In genomic region chr22:19478086-19478392, GRCh38 we compare ENCODE assay signal across 8 cellular contexts. TPM values are rescaled to one million over a fixed set of nuclear protein-coding genes. Genes with fewer than 3 reads are reported as not detected.
DNase-seq lines count a peak whose midpoint lies in the region; ATAC-seq and TF ChIP-seq lines count a peak whose summit lies in the region.

No MANE protein-coding gene starts in this region.

- 3% methylated on average over 5 of the region's 5 CpGs for WGBS in right lobe of liver (ENCODE audit: insufficient coverage, low coverage, low lambda C conversion rate, missing lambda C conversion rate)
- WGBS in tibial nerve, 2 donors, result 6 to 10% methylated on average over 5 of the region's 5 CpGs

- H3K4me3 Mint-ChIP-seq in activated T-cell treated with anti-CD3 and anti-CD28 coated beads, Interleukin-2, amount 50 U/mL, for 24 hours, result peak overlapping the region; percentile 100

- H3K9me3 Mint-ChIP-seq in activated T-cell treated with anti-CD3 and anti-CD28 coated beads, Interleukin-2, amount 50 U/mL, for 24 hours, result no peaks in the 10 kb centered on the region

- H3K36me3 Mint-ChIP-seq in activated T-cell treated with anti-CD3 and anti-CD28 coated beads, Interleukin-2, amount 50 U/mL, for 24 hours (ENCODE audit: low read depth), result peaks cover 74% of the 10 kb centered on the region

- H3K4me1 Mint-ChIP-seq in activated T-cell treated with anti-CD3 and anti-CD28 coated beads, Interleukin-2, amount 50 U/mL, for 24 hours (ENCODE audit: low read depth), result peaks cover 39% of the 10 kb centered on the region

- ATAC-seq in right lobe of liver (no peak), HG03139 (IDR thresholded peaks at IDR 0.05; ENCODE audit: unreplicated experiment) (no peak)

- H3K9me3 ChIP-seq in ascending aorta, result no peaks in the 10 kb centered on the region
- no peaks in the 10 kb centered on the region for H3K9me3 ChIP-seq in right lobe of liver
- H3K9me3 ChIP-seq in tibial nerve, result no peaks in the 10 kb centered on the region

- no peaks in the 10 kb centered on the region for H3K27me3 Mint-ChIP-seq in activated T-cell treated with anti-CD3 and anti-CD28 coated beads, Interleukin-2, amount 50 U/mL, for 24 hours

- H3K4me3 ChIP-seq in ascending aorta (peak overlapping the region; percentile 84 to 85), right lobe of liver (peak overlapping the region; percentile 86 to 89 (median 87)), tibial nerve (peak overlapping the region; percentile 65 to 97 (median 80))

- TF ChIP-seq POLR2A in right lobe of liver (IDR thresholded peaks at IDR 0.05) (no peak), tibial nerve (IDR thresholded peaks at IDR 0.05) (no peak)

- H3K4me1 ChIP-seq in ascending aorta, result peaks cover 3 to 11% of the 10 kb centered on the region in 2 donors
- peaks cover 0 to 16% (median 3%) of the 10 kb centered on the region in 4 donors for H3K4me1 ChIP-seq in right lobe of liver
- peaks cover 0 to 41% (median 16%) of the 10 kb centered on the region in 4 donors for H3K4me1 ChIP-seq in tibial nerve

- TF ChIP-seq EP300 in tibial nerve (IDR thresholded peaks at IDR 0.05), result no peak

- TF ChIP-seq CTCF in ascending aorta (IDR thresholded peaks at IDR 0.05), result no peak
- TF ChIP-seq CTCF in right lobe of liver (IDR thresholded peaks at IDR 0.05), result no peak
- no peak for TF ChIP-seq CTCF in tibial nerve (IDR thresholded peaks at IDR 0.05)

- no peaks in the 10 kb centered on the region for H3K27me3 ChIP-seq in ascending aorta
- H3K27me3 ChIP-seq in right lobe of liver, result no peaks in the 10 kb centered on the region
- H3K27me3 ChIP-seq in tibial nerve, result no peaks in the 10 kb centered on the region

- intact Hi-C loops in ascending aorta (cut with DNase I), result loop anchor here (2.0 kb wide), 1 partner anchor 241 kb away; no protein-coding TSS in a partner anchor
- intact Hi-C loops in right lobe of liver (cut with DNase I), result no loop called here

- no peak for DNase-seq in activated T-cell treated with anti-CD3 and anti-CD28 coated beads, Interleukin-2, amount 50 U/mL, for 24 hours
- no peak for DNase-seq in activated T-cell treated with anti-CD3 and anti-CD28 coated beads for 4 hours
- DNase-seq in ascending aorta (ENCODE audit: low spot score in 2 of 2), result no peak
- DNase-seq in right lobe of liver, result no peak
- DNase-seq in tibial nerve (ENCODE audit: low spot score in 2 of 2), result no peak
- DNase-seq in NCI-H526 treated with DMSO at 0.1 percent for 48 hours (lab: John Stamatoyannopoulos, UW), result no peak
- DNase-seq in putamen (ENCODE audit: low spot score), result no peak

- H3K27ac ChIP-seq in ascending aorta (peak overlapping the region; percentile 7 to 98), right lobe of liver (peak overlapping the region in 2 of 3 donors; percentile 95 to 100), tibial nerve (peak overlapping the region in 2 of 4 donors; percentile 90 to 99)

- H3K36me3 ChIP-seq in ascending aorta (peaks cover 18 to 20% of the 10 kb centered on the region in 2 donors), right lobe of liver (peaks cover 0 to 23% (median 0%) of the 10 kb centered on the region in 4 donors), tibial nerve (peaks cover 0 to 24% (median 0%) of the 10 kb centered on the region in 3 donors)

- H3K27ac Mint-ChIP-seq in activated T-cell treated with anti-CD3 and anti-CD28 coated beads, Interleukin-2, amount 50 U/mL, for 24 hours, result peak overlapping the region; percentile 87

RNA-seq across cellular contexts. Expression of gene UFD1, which starts 1.0 kb away (rescaled TPM):
- 81.5 TPM for total RNA-seq in ascending aorta
- total RNA-seq in right lobe of liver, result 10 to 100 TPM; 26.8 to 43.7 (median 32.1) TPM
- total RNA-seq in tibial nerve, result 10 to 100 TPM; 26.9 to 38.1 (median 30.1) TPM

RNA-seq across cellular contexts. Expression of gene CDC45, which starts 1.7 kb away (rescaled TPM):
- not detected for total RNA-seq in ascending aorta
- 1 to 10 TPM in 2 of 6 experiments, under 1 TPM in 3, not detected in 1; 0.39 to 4.2 (median 0.56) TPM for total RNA-seq in right lobe of liver
- total RNA-seq in tibial nerve, result under 1 TPM in 1 of 4 donors, not detected in 3; 0.98 TPM

RNA-seq across cellular contexts. Expression of gene C22orf39, which starts 30.5 kb away (rescaled TPM):
- total RNA-seq in ascending aorta (58.5 TPM), right lobe of liver (10 to 100 TPM in 5 of 6 experiments, 1 to 10 TPM in 1; 9.8 to 15.7 (median 12.5) TPM), tibial nerve (100 to 1,000 TPM in 1 of 4 donors, 10 to 100 TPM in 3; 58.5 to 101 (median 75.1) TPM)

RNA-seq across cellular contexts. Expression of gene MRPL40, which starts 45.7 kb away (rescaled TPM):
- 14.7 TPM for total RNA-seq in ascending aorta
- total RNA-seq in right lobe of liver, result 10 to 100 TPM; 23.6 to 38.8 (median 27.8) TPM
- total RNA-seq in tibial nerve, result 10 to 100 TPM; 11.4 to 37.8 (median 23.8) TPM

RNA-seq across cellular contexts. Expression of gene CLDN5, which starts 46.2 kb away (rescaled TPM):
- total RNA-seq in ascending aorta, result 482 TPM
- 10 to 100 TPM in 2 of 6 experiments, 1 to 10 TPM in 4; 4.4 to 12.1 (median 5.7) TPM for total RNA-seq in right lobe of liver
- 100 to 1,000 TPM; 102 to 226 (median 170) TPM for total RNA-seq in tibial nerve
